Comparison of ENCODE assay signal across 29 cellular contexts in the genomic region with DNA sequence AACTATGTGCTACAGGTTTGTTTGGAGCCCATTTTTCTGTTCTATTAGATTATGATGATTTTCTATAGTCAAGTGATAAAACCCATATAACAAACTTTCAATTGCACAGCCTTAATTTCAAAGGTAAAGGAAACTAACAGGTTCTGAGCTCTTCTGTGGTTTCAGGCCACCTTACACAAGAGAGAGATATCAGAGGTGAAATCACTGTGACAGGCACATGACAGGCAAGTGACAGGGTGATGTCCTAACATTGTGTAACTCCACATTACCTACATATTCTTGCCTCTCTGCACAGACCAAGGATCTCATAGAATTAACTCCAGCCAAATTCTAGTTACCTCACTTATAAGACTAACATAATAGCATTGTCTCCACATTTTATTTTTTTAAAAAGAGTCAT.
"Had no signal": no experiment of that assay in that cellular context is flagged by ENCODE, and none has a peak within 500 bp of the region (broad histone marks: within the 10 kb centered on the region; RNA-seq: fewer than 3 reads in every experiment).

No MANE protein-coding gene starts in this region.

- FAIRE-seq: colon, endometrium, endothelial cell of umbilical vein, frontal cortex had no signal

- H3K4me3 Mint-ChIP-seq: dendritic cell treated with granulocyte-macrophage colony-stimulating factor and Interleukin-4, amounts not matched to agents 40 ng/mL and 50 ng/mL, for 4 days; effector memory CD8-positive, alpha-beta T cell; endodermal cell had no signal

- H3K27ac ChIP-seq: colonic mucosa, coronary artery, dorsolateral prefrontal cortex, epithelial cell of prostate, esophagus muscularis mucosa, esophagus squamous epithelium, foreskin keratinocyte, gastrocnemius medialis, gastroesophageal sphincter, heart left ventricle, heart right ventricle had no signal

- H3K4me1 ChIP-seq: colonic mucosa, esophagus muscularis mucosa, esophagus squamous epithelium, foreskin keratinocyte, gastrocnemius medialis, gastroesophageal sphincter, heart left ventricle, heart right ventricle had no signal

- ATAC-seq: effector memory CD8-positive, alpha-beta T cell; esophagus mucosa; foreskin keratinocyte; gastrocnemius medialis; gastroesophageal sphincter; heart left ventricle; heart right ventricle had no signal

- H3K27me3 ChIP-seq: colonic mucosa, esophagus muscularis mucosa, esophagus squamous epithelium, gastrocnemius medialis, gastroesophageal sphincter, heart right ventricle had no signal

- H3K9me3 ChIP-seq: colonic mucosa, gastrocnemius medialis had no signal

- H3K27me3 Mint-ChIP-seq: dendritic cell treated with granulocyte-macrophage colony-stimulating factor and Interleukin-4, amounts not matched to agents 40 ng/mL and 50 ng/mL, for 4 days had no signal

- H3K36me3 ChIP-seq: colonic mucosa, esophagus muscularis mucosa, esophagus squamous epithelium, gastrocnemius medialis, gastroesophageal sphincter, heart left ventricle, heart right ventricle had no signal

- DNase-seq: colonic mucosa; cortex of kidney; dermis blood vessel endothelial cell; dorsolateral prefrontal cortex; effector CD4-positive, alpha-beta T cell; effector CD8-positive, alpha-beta T cell; effector memory CD4-positive, alpha-beta T cell; effector memory CD8-positive, alpha-beta T cell; endodermal cell; erythroblast; esophagus squamous epithelium; foreskin fibroblast; foreskin keratinocyte; foreskin melanocyte; gastrocnemius medialis; glutamatergic neuron; head of caudate nucleus; heart left ventricle; heart right ventricle had no signal

- H3K27ac Mint-ChIP-seq: dendritic cell treated with granulocyte-macrophage colony-stimulating factor and Interleukin-4, amounts not matched to agents 40 ng/mL and 50 ng/mL, for 4 days; effector memory CD8-positive, alpha-beta T cell; endodermal cell had no signal

- H3K4me3 ChIP-seq: colonic mucosa, coronary artery, dorsolateral prefrontal cortex, esophagus muscularis mucosa, esophagus squamous epithelium, gastrocnemius medialis, gastroesophageal sphincter, heart left ventricle, heart right ventricle had no signal
